ENCODE assay signal across 11 cellular contexts in genomic region chr7:1611708-1612241, GRCh38. TPM values are rescaled to one million over a fixed set of nuclear protein-coding genes. Genes with fewer than 3 reads are reported as not detected.
DNase-seq lines count a peak whose midpoint lies in the region; ATAC-seq and TF ChIP-seq lines count a peak whose summit lies in the region.
"Had no signal": no experiment of that assay in that cellular context is flagged by ENCODE, and none has a peak within 500 bp of the region (broad histone marks: within the 10 kb centered on the region; RNA-seq: fewer than 3 reads in every experiment).

No MANE protein-coding gene starts in this region.

- H3K27me3 ChIP-seq in adipocyte (replicated peaks; ENCODE audit: control insufficient read depth, insufficient read depth, low read length): peaks cover 26% of the 10 kb centered on the region
- no peaks in the 10 kb centered on the region for H3K27me3 ChIP-seq in CD4-positive, alpha-beta memory T cell (ENCODE audit: insufficient read depth, low read length)

- H3K4me1 Mint-ChIP-seq in CD4-positive, alpha-beta memory T cell: peaks cover 0 to 5% (median 0%) of the 10 kb centered on the region in 4 donors
- no peaks in the 10 kb centered on the region for H3K4me1 Mint-ChIP-seq in activated T-helper 17 cell treated with anti-CD3 and anti-CD28 coated beads, Interleukin-2, amount 50 U/mL, for 72 hours

- CTCF ChIA-PET in CD4-positive, alpha-beta memory T cell (lab: Charles Lee; ENCODE audit: partially characterized antibody): no interaction called here

- no peak overlapping the region for H3K9ac ChIP-seq in adipocyte (ENCODE audit: low read length)

- H3K4me1 ChIP-seq in adipocyte (ENCODE audit: control insufficient read depth, insufficient read depth, low read length): peaks cover 9% of the 10 kb centered on the region
- no peaks in the 10 kb centered on the region for H3K4me1 ChIP-seq in CD4-positive, alpha-beta memory T cell (ENCODE audit: insufficient read depth, low read length)
- H3K4me1 ChIP-seq: esophagus muscularis mucosa had no signal

- H3K27ac ChIP-seq in substantia nigra (ENCODE audit: low read depth, low read length, poor library complexity, severe bottlenecking): no peak overlapping the region
- no peak overlapping the region for H3K27ac ChIP-seq in CD4-positive, alpha-beta memory T cell (ENCODE audit: low read depth, low read length)
- H3K27ac ChIP-seq: esophagus muscularis mucosa, SK-N-MC had no signal

- ATAC-seq in activated T-helper 17 cell treated with anti-CD3 and anti-CD28 coated beads, Interleukin-2, amount 50 U/mL, for 72 hours (replicated peaks): no peak

- no peaks in the 10 kb centered on the region for H3K9me3 Mint-ChIP-seq in CD4-positive, alpha-beta memory T cell
- no peaks in the 10 kb centered on the region for H3K9me3 Mint-ChIP-seq in activated T-helper 17 cell treated with anti-CD3 and anti-CD28 coated beads, Interleukin-2, amount 50 U/mL, for 72 hours
- H3K9me3 Mint-ChIP-seq: natural killer cell treated with Interleukin-12 subunit alpha and Interleukin-12 subunit beta and Interleukin-15 and Interleukin-18, amount 100 ng/mL, for 72 hours had no signal

- intact Hi-C loops in CD4-positive, alpha-beta memory T cell (cut with micrococcal nuclease): no loop called here

- no peak for TF ChIP-seq CTCF in HFF-Myc (IDR thresholded peaks at IDR 0.05; ENCODE audit: low read depth, low read length, missing control alignments)

- peaks cover 8 to 13% of the 10 kb centered on the region in 2 donors for H3K27me3 Mint-ChIP-seq in CD4-positive, alpha-beta memory T cell
- peaks cover 13% of the 10 kb centered on the region for H3K27me3 Mint-ChIP-seq in activated T-helper 17 cell treated with anti-CD3 and anti-CD28 coated beads, Interleukin-2, amount 50 U/mL, for 72 hours

- DNase-seq in HFF-Myc (ENCODE audit: extremely low read depth, low read depth): peak; percentile 87
- DNase-seq in adipocyte (ENCODE audit: low read depth): peak; percentile 95
- DNase-seq in hepatic stellate cell (ENCODE audit: low spot score): peak; percentile 53
- DNase-seq in substantia nigra (lab: John Stamatoyannopoulos, UW): peak in 45 of 49 donors; percentile 4 to 78 (median 45)
- no peak for DNase-seq in CD4-positive, alpha-beta memory T cell
- DNase-seq in GF-D8 (lab: John Stamatoyannopoulos, UW): no peak
- DNase-seq: activated T-cell treated with anti-CD3 and anti-CD28 coated beads for 4 hours had no signal

- H3K4me3 ChIP-seq in HFF-Myc (replicated peaks; ENCODE audit: low read depth, low read length): no peak overlapping the region
- no peak overlapping the region for H3K4me3 ChIP-seq in adipocyte (ENCODE audit: low read length)
- H3K4me3 ChIP-seq in CD4-positive, alpha-beta memory T cell (ENCODE audit: low read length in 2 of 2): no peak overlapping the region
- H3K4me3 ChIP-seq: esophagus muscularis mucosa, SK-N-MC had no signal

- no peaks in the 10 kb centered on the region for H3K36me3 Mint-ChIP-seq in CD4-positive, alpha-beta memory T cell
- H3K36me3 Mint-ChIP-seq in activated T-helper 17 cell treated with anti-CD3 and anti-CD28 coated beads, Interleukin-2, amount 50 U/mL, for 72 hours (ENCODE audit: low read depth): no peaks in the 10 kb centered on the region
- H3K36me3 Mint-ChIP-seq: natural killer cell treated with Interleukin-12 subunit alpha and Interleukin-12 subunit beta and Interleukin-15 and Interleukin-18, amount 100 ng/mL, for 72 hours had no signal

- no peaks in the 10 kb centered on the region for H3K36me3 ChIP-seq in adipocyte (ENCODE audit: control insufficient read depth, insufficient read depth, low read length, severe bottlenecking)
- H3K36me3 ChIP-seq in CD4-positive, alpha-beta memory T cell (ENCODE audit: insufficient read depth, low read length): no peaks in the 10 kb centered on the region
- H3K36me3 ChIP-seq: esophagus muscularis mucosa had no signal

- peaks cover 6% of the 10 kb centered on the region for H3K9me3 ChIP-seq in adipocyte (ENCODE audit: control insufficient read depth, low read length)
- no peaks in the 10 kb centered on the region for H3K9me3 ChIP-seq in CD4-positive, alpha-beta memory T cell (ENCODE audit: control insufficient read depth in 1 of 2, low read length in 2 of 2)
- H3K9me3 ChIP-seq: esophagus muscularis mucosa had no signal

- no peak overlapping the region for H3K27ac Mint-ChIP-seq in CD4-positive, alpha-beta memory T cell
- H3K27ac Mint-ChIP-seq in activated T-helper 17 cell treated with anti-CD3 and anti-CD28 coated beads, Interleukin-2, amount 50 U/mL, for 72 hours: no peak overlapping the region
- H3K27ac Mint-ChIP-seq: natural killer cell treated with Interleukin-12 subunit alpha and Interleukin-12 subunit beta and Interleukin-15 and Interleukin-18, amount 100 ng/mL, for 72 hours had no signal

- POLR2A ChIA-PET in CD4-positive, alpha-beta memory T cell (lab: Charles Lee; ENCODE audit: partially characterized antibody): no interaction called here

- no peak overlapping the region for H3K4me3 Mint-ChIP-seq in CD4-positive, alpha-beta memory T cell
- no peak overlapping the region for H3K4me3 Mint-ChIP-seq in activated T-helper 17 cell treated with anti-CD3 and anti-CD28 coated beads, Interleukin-2, amount 50 U/mL, for 72 hours
- H3K4me3 Mint-ChIP-seq: natural killer cell treated with Interleukin-12 subunit alpha and Interleukin-12 subunit beta and Interleukin-15 and Interleukin-18, amount 100 ng/mL, for 72 hours had no signal

RNA-seq across cellular contexts. Expression of gene PSMG3, which starts 41.9 kb away (rescaled TPM):
- total RNA-seq in CD4-positive, alpha-beta memory T cell: 10 to 100 TPM; 19.3 to 22.2 TPM
- polyA plus RNA-seq in CD4-positive, alpha-beta memory T cell: 10 to 100 TPM; 39.7 to 50.2 TPM
- total RNA-seq in activated T-helper 17 cell treated with anti-CD3 and anti-CD28 coated beads, Interleukin-2, amount 50 U/mL, for 72 hours: 10 to 100 TPM; 26.4 to 46.4 TPM

RNA-seq across cellular contexts. Expression of gene TMEM184A, which starts 55.8 kb away (rescaled TPM):
- total RNA-seq in CD4-positive, alpha-beta memory T cell: not detected
- not detected for polyA plus RNA-seq in CD4-positive, alpha-beta memory T cell
- total RNA-seq in activated T-helper 17 cell treated with anti-CD3 and anti-CD28 coated beads, Interleukin-2, amount 50 U/mL, for 72 hours: not detected
- total RNA-seq: natural killer cell treated with Interleukin-12 subunit alpha and Interleukin-12 subunit beta and Interleukin-15 and Interleukin-18, amount 100 ng/mL, for 72 hours had no signal

RNA-seq across cellular contexts. Expression of gene ELFN1, which starts 58.3 kb away (rescaled TPM):
- under 1 TPM in 1 of 2 experiments, not detected in 1; 0.12 TPM for total RNA-seq in CD4-positive, alpha-beta memory T cell
- not detected for polyA plus RNA-seq in CD4-positive, alpha-beta memory T cell
- total RNA-seq in activated T-helper 17 cell treated with anti-CD3 and anti-CD28 coated beads, Interleukin-2, amount 50 U/mL, for 72 hours: under 1 TPM; 0.06 to 0.19 TPM

Comparison
In these comparisons a context has a peak if more than half of its experiments do, and no peak if none do; other contexts are left out.
1. DNase-seq: peak in HFF-Myc (single experiment), adipocyte (single experiment), hepatic stellate cell (single experiment) and substantia nigra (45 of 49); none in CD4-positive, alpha-beta memory T cell (0 of 5) and GF-D8 (single experiment).